24 cellular contexts compared by ENCODE assay signal in the genomic region with DNA sequence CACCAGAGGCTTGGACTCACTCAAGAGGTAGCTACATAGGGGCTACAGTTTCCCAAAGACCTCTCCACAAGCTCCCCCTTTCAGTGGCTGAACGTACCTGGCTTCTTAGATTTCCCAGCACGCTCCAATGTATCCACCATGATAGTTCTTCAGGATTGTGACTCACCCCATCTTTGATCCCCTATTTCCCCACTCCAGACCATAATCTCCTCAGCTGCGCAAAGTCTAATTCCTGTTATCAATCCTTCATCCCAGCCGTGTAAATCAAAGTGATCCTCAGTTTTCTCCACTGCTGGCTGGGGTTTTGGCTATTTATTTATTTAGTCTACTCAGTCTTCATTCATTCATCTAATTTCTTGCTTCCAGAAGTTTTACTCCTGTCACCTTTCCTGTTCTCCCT.
"Had no signal": no experiment of that assay in that cellular context is flagged by ENCODE, and none has a peak within 500 bp of the region (broad histone marks: within the 10 kb centered on the region; RNA-seq: fewer than 3 reads in every experiment).

No MANE protein-coding gene starts in this region.

- H3K9me3 ChIP-seq: esophagus squamous epithelium, gastroesophageal sphincter, heart left ventricle, right lobe of liver, upper lobe of right lung had no signal

- ATAC-seq: activated naive CD8-positive, alpha-beta T cell treated with anti-CD3 and anti-CD28 coated beads, Interleukin-2, amount 50 U/mL, for 24 hours; gastroesophageal sphincter; heart left ventricle; left cardiac atrium; right lobe of liver; upper lobe of right lung had no signal

- H3K9ac ChIP-seq: parathyroid adenoma had no signal

- H3K4me3 ChIP-seq: esophagus squamous epithelium, gastroesophageal sphincter, heart left ventricle, right lobe of liver, upper lobe of right lung had no signal

- DNase-seq: activated CD4-positive, alpha-beta memory T cell treated with anti-CD3 and anti-CD28 coated beads for 36 hours; activated CD4-positive, alpha-beta T cell treated with anti-CD3 and anti-CD28 coated beads for 4 hours; activated CD4-positive, CD25-positive, alpha-beta regulatory T cell; activated effector memory CD4-positive, alpha-beta T cell treated with Interleukin-2 at 50 U/mL for 16 hours; activated naive CD4-positive, alpha-beta T cell treated with anti-CD3 and anti-CD28 coated beads, Interleukin-2, amount 10 ng/mL, durations not matched to agents 7 days and 5 days; activated naive CD8-positive, alpha-beta T cell treated with anti-CD3 and anti-CD28 coated beads, Interleukin-2, amount 50 U/mL, for 24 hours; activated T-cell treated with anti-CD3 and anti-CD28 coated beads, Interleukin-2, amount 50 U/mL, for 48 hours; anterior cingulate cortex; brain microvascular endothelial cell; caudate nucleus; effector memory CD4-positive, alpha-beta T cell; esophagus squamous epithelium; heart left ventricle; islet precursor cell; left cardiac atrium; nephron progenitor cell; right lobe of liver; small intestine; stimulated activated CD4-positive, alpha-beta T cell treated with anti-CD3 and anti-CD28 coated beads, Interleukin-4, amount 100 ng/mL, for 24 hours; stimulated activated naive CD4-positive, alpha-beta T cell treated with Interleukin-2 at 50 U/mL for 16 hours; upper lobe of right lung had no signal

- FAIRE-seq: colon, small intestine had no signal

- H2AFZ ChIP-seq: parathyroid adenoma had no signal

- H3K79me2 ChIP-seq: parathyroid adenoma had no signal

- H3K36me3 ChIP-seq: brain microvascular endothelial cell, esophagus squamous epithelium, gastroesophageal sphincter, heart left ventricle, right lobe of liver, upper lobe of right lung had no signal

- H3K4me1 ChIP-seq: heart left ventricle, parathyroid adenoma, right lobe of liver, upper lobe of right lung had no signal

- H3K27me3 ChIP-seq: brain microvascular endothelial cell, esophagus squamous epithelium, gastroesophageal sphincter, heart left ventricle, right lobe of liver, upper lobe of right lung had no signal

- H3K27ac ChIP-seq: parathyroid adenoma, right lobe of liver, upper lobe of right lung had no signal
